Comparison of ENCODE assay signal across 32 cellular contexts in genomic region chr9:20403346-20403745, GRCh38.
"Had no signal": no experiment of that assay in that cellular context is flagged by ENCODE, and none has a peak within 500 bp of the region (broad histone marks: within the 10 kb centered on the region; RNA-seq: fewer than 3 reads in every experiment).

No MANE protein-coding gene starts in this region.

- H3K36me3 Mint-ChIP-seq: stimulated activated naive B cell treated with anti-CD40 and anti-IgM and Interleukin-4, amounts not matched to agents 10 μg/mL and 1 μg/mL and 100 μg/mL, for 72 hours had no signal

- H3K27me3 ChIP-seq: ascending aorta, cardiac muscle cell, dorsolateral prefrontal cortex, gastroesophageal sphincter, hepatocyte, neural progenitor cell, stomach, thyroid gland, upper lobe of left lung, vagina had no signal

- H3K36me3 ChIP-seq: ascending aorta, cardiac muscle cell, gastroesophageal sphincter, neural progenitor cell, stomach, thyroid gland, upper lobe of left lung, vagina, WERI-Rb-1 had no signal

- H3K4me1 ChIP-seq: ascending aorta, psoas muscle, stomach, upper lobe of left lung had no signal

- ATAC-seq: activated CD8-positive, alpha-beta memory T cell treated with anti-CD3 and anti-CD28 coated beads, Interleukin-2, amount 10 ng/mL, durations not matched to agents 7 days and 5 days; gastroesophageal sphincter; left cardiac atrium; left ventricle myocardium superior; psoas muscle; stimulated activated naive B cell treated with anti-CD40 and anti-IgM and Interleukin-4, amounts not matched to agents 10 μg/mL and 1 μg/mL and 100 μg/mL, for 72 hours had no signal

- H3K27ac Mint-ChIP-seq: activated CD4-positive, alpha-beta memory T cell treated with anti-CD3 and anti-CD28 coated beads, Interleukin-2, amount 10 ng/mL, durations not matched to agents 7 days and 5 days; activated CD4-positive, alpha-beta T cell treated with anti-CD3 and anti-CD28 coated beads, Interleukin-2, amount 10 ng/mL, durations not matched to agents 7 days and 5 days; activated CD8-positive, alpha-beta memory T cell treated with anti-CD3 and anti-CD28 coated beads, Interleukin-2, amount 10 ng/mL, durations not matched to agents 7 days and 5 days; activated T-helper 2 cell treated with anti-CD3 and anti-CD28 coated beads, Interferon-gamma antibody, Interleukin-2, Interleukin-4, amounts not matched to agents 10 μg/mL and 5 μg/mL and 100 μg/mL, durations not matched to agents 14 hours and 24 hours and 36 hours; naive B cell; neural progenitor cell; stimulated activated naive B cell treated with anti-CD40 and anti-IgM and Interleukin-4, amounts not matched to agents 10 μg/mL and 1 μg/mL and 100 μg/mL, for 72 hours had no signal

- DNase-seq: activated CD4-positive, alpha-beta memory T cell treated with anti-CD3 and anti-CD28 coated beads, Interleukin-2, amount 10 ng/mL, durations not matched to agents 7 days and 5 days; activated CD4-positive, alpha-beta T cell treated with anti-CD3 and anti-CD28 coated beads for 1 hour; activated CD4-positive, alpha-beta T cell treated with anti-CD3 and anti-CD28 coated beads, Interleukin-2, amount 10 ng/mL, durations not matched to agents 7 days and 5 days; activated CD8-positive, alpha-beta memory T cell treated with anti-CD3 and anti-CD28 coated beads, Interleukin-2, amount 10 ng/mL, durations not matched to agents 7 days and 5 days; activated naive CD8-positive, alpha-beta T cell treated with anti-CD3 and anti-CD28 coated beads, Interleukin-2, amount 10 ng/mL, durations not matched to agents 7 days and 5 days; activated T-cell treated with anti-CD3 and anti-CD28 coated beads, Interleukin-2, amount 50 U/mL, for 48 hours; dorsolateral prefrontal cortex; effector memory CD4-positive, alpha-beta T cell; erythroblast; islet precursor cell; left cardiac atrium; left ventricle myocardium superior; naive B cell; occipital lobe; psoas muscle; stimulated activated CD4-positive, alpha-beta T cell treated with anti-CD3 and anti-CD28 coated beads, Interleukin-15, amount 100 ng/mL, for 24 hours; stimulated activated CD4-positive, alpha-beta T cell treated with anti-CD3 and anti-CD28 coated beads, Interleukin-2, amount 100 ng/mL, for 24 hours; stimulated activated naive B cell treated with anti-CD40 and anti-IgM and Interleukin-4, amounts not matched to agents 10 μg/mL and 1 μg/mL and 100 μg/mL, for 72 hours; stomach; thyroid gland; upper lobe of left lung; WERI-Rb-1 had no signal

- H3K27ac ChIP-seq: ascending aorta, cardiac muscle cell, coronary artery, dorsolateral prefrontal cortex, gastroesophageal sphincter, hepatocyte, neural progenitor cell, parathyroid adenoma, psoas muscle, stomach, upper lobe of left lung, vagina, WERI-Rb-1 had no signal

- H3K4me3 Mint-ChIP-seq: activated CD4-positive, alpha-beta memory T cell treated with anti-CD3 and anti-CD28 coated beads, Interleukin-2, amount 10 ng/mL, durations not matched to agents 7 days and 5 days; activated CD4-positive, alpha-beta T cell treated with anti-CD3 and anti-CD28 coated beads, Interleukin-2, amount 10 ng/mL, durations not matched to agents 7 days and 5 days; activated CD8-positive, alpha-beta memory T cell treated with anti-CD3 and anti-CD28 coated beads, Interleukin-2, amount 10 ng/mL, durations not matched to agents 7 days and 5 days; activated naive CD8-positive, alpha-beta T cell treated with anti-CD3 and anti-CD28 coated beads, Interleukin-2, amount 10 ng/mL, durations not matched to agents 7 days and 5 days; brain; naive B cell; neural progenitor cell; stimulated activated naive B cell treated with anti-CD40 and anti-IgM and Interleukin-4, amounts not matched to agents 10 μg/mL and 1 μg/mL and 100 μg/mL, for 72 hours had no signal

- H3K27me3 Mint-ChIP-seq: activated CD4-positive, alpha-beta memory T cell treated with anti-CD3 and anti-CD28 coated beads, Interleukin-2, amount 10 ng/mL, durations not matched to agents 7 days and 5 days; activated CD4-positive, alpha-beta T cell treated with anti-CD3 and anti-CD28 coated beads, Interleukin-2, amount 10 ng/mL, durations not matched to agents 7 days and 5 days; activated CD8-positive, alpha-beta memory T cell treated with anti-CD3 and anti-CD28 coated beads, Interleukin-2, amount 10 ng/mL, durations not matched to agents 7 days and 5 days; activated naive CD8-positive, alpha-beta T cell treated with anti-CD3 and anti-CD28 coated beads, Interleukin-2, amount 10 ng/mL, durations not matched to agents 7 days and 5 days; naive B cell; stimulated activated naive B cell treated with anti-CD40 and anti-IgM and Interleukin-4, amounts not matched to agents 10 μg/mL and 1 μg/mL and 100 μg/mL, for 72 hours had no signal

- H3K9me3 Mint-ChIP-seq: activated CD4-positive, alpha-beta memory T cell treated with anti-CD3 and anti-CD28 coated beads, Interleukin-2, amount 10 ng/mL, durations not matched to agents 7 days and 5 days; activated T-helper 2 cell treated with anti-CD3 and anti-CD28 coated beads, Interferon-gamma antibody, Interleukin-2, Interleukin-4, amounts not matched to agents 10 μg/mL and 5 μg/mL and 100 μg/mL, durations not matched to agents 14 hours and 24 hours and 36 hours; brain; naive B cell; neural progenitor cell; stimulated activated naive B cell treated with anti-CD40 and anti-IgM and Interleukin-4, amounts not matched to agents 10 μg/mL and 1 μg/mL and 100 μg/mL, for 72 hours had no signal

- H3K4me1 Mint-ChIP-seq: stimulated activated naive B cell treated with anti-CD40 and anti-IgM and Interleukin-4, amounts not matched to agents 10 μg/mL and 1 μg/mL and 100 μg/mL, for 72 hours had no signal

- H3K9me3 ChIP-seq: ascending aorta, gastroesophageal sphincter, psoas muscle, stomach, thyroid gland, upper lobe of left lung, vagina had no signal

- H3K4me3 ChIP-seq: ascending aorta, cardiac muscle cell, coronary artery, dorsolateral prefrontal cortex, gastroesophageal sphincter, hepatocyte, neural progenitor cell, psoas muscle, stomach, thyroid gland, upper lobe of left lung, vagina had no signal
